Comparison of ENCODE assay signal across 8 cellular contexts in genomic region chr17:67800495-67800928, GRCh38. TPM values are rescaled to one million over a fixed set of nuclear protein-coding genes. Genes with fewer than 3 reads are reported as not detected.
DNase-seq lines count a peak whose midpoint lies in the region; ATAC-seq and TF ChIP-seq lines count a peak whose summit lies in the region.

No MANE protein-coding gene starts in this region.

- peaks cover 0 to 1% of the 10 kb centered on the region in 2 donors for H3K27me3 Mint-ChIP-seq in CD4-positive, alpha-beta memory T cell
- peaks cover 8% of the 10 kb centered on the region for H3K27me3 Mint-ChIP-seq in activated T-helper 1 cell treated with anti-CD3 and anti-CD28 coated beads, Interleukin-12 subunit alpha, Interleukin-12 subunit beta, Interleukin-2, Interleukin-4 antibody, amounts not matched to agents 30 ng/mL and 10 ng/mL and 1 ng/mL, durations not matched to agents 14 hours and 24 hours and 36 hours (ENCODE audit: insufficient read depth)
- H3K27me3 Mint-ChIP-seq in type B pancreatic cell, result peaks cover 3% of the 10 kb centered on the region

- no peaks in the 10 kb centered on the region for H3K9me3 ChIP-seq in CD4-positive, alpha-beta memory T cell (ENCODE audit: control insufficient read depth in 1 of 2, low read length in 2 of 2)
- no peaks in the 10 kb centered on the region for H3K9me3 ChIP-seq in OCI-LY1 (ENCODE audit: low read length)

- no peaks in the 10 kb centered on the region for H3K79me2 ChIP-seq in OCI-LY1 (ENCODE audit: insufficient read depth, low read length)

- H3K9me2 ChIP-seq in OCI-LY1 (ENCODE audit: low read depth, low read length), result no peaks in the 10 kb centered on the region

- no peak overlapping the region for H3K27ac ChIP-seq in CD4-positive, alpha-beta memory T cell (ENCODE audit: low read depth, low read length)
- peak overlapping the region; percentile 76 for H3K27ac ChIP-seq in OCI-LY1 (ENCODE audit: low read depth, low read length, poor library complexity, severe bottlenecking)
- no peak overlapping the region for H3K27ac ChIP-seq in foreskin keratinocyte

- DNase-seq in CD4-positive, alpha-beta memory T cell, result peak in 4 of 5 donors; percentile 10 to 28 (median 20)
- DNase-seq in HT1080 (ENCODE audit: low read depth) (peak; percentile 67), foreskin keratinocyte (peak in 1 of 2 donors; percentile 44), nucleus accumbens (lab: John Stamatoyannopoulos, UW) (peak in 48 of 56 donors; percentile 2 to 75 (median 30)), type B pancreatic cell (ENCODE audit: extremely low spot score, unreplicated experiment) (peak; percentile 71)
- peak; percentile 20 for DNase-seq in activated T-helper 1 cell treated with anti-CD3 and anti-CD28 coated beads, Interleukin-12 subunit alpha, Interleukin-12 subunit beta, Interleukin-2, Interleukin-4 antibody, amounts not matched to agents 30 ng/mL and 10 ng/mL and 1 ng/mL, durations not matched to agents 14 hours and 24 hours and 36 hours (ENCODE audit: low spot score)

- intact Hi-C loops in CD4-positive, alpha-beta memory T cell (cut with micrococcal nuclease), result no loop called here
- intact Hi-C loops in activated T-helper 1 cell treated with anti-CD3 and anti-CD28 coated beads, Interleukin-12 subunit alpha, Interleukin-12 subunit beta, Interleukin-2, Interleukin-4 antibody, amounts not matched to agents 30 ng/mL and 10 ng/mL and 1 ng/mL, durations not matched to agents 14 hours and 24 hours and 36 hours (cut with micrococcal nuclease), result no loop called here

- H3K36me3 Mint-ChIP-seq in CD4-positive, alpha-beta memory T cell, result peaks cover 0 to 3% of the 10 kb centered on the region in 2 donors
- no peaks in the 10 kb centered on the region for H3K36me3 Mint-ChIP-seq in activated T-helper 1 cell treated with anti-CD3 and anti-CD28 coated beads, Interleukin-12 subunit alpha, Interleukin-12 subunit beta, Interleukin-2, Interleukin-4 antibody, amounts not matched to agents 30 ng/mL and 10 ng/mL and 1 ng/mL, durations not matched to agents 14 hours and 24 hours and 36 hours (ENCODE audit: low read depth)
- H3K36me3 Mint-ChIP-seq in type B pancreatic cell, result no peaks in the 10 kb centered on the region

- H3K4me1 Mint-ChIP-seq in CD4-positive, alpha-beta memory T cell, result peaks cover 0 to 4% (median 0%) of the 10 kb centered on the region in 4 donors
- peaks cover 7% of the 10 kb centered on the region for H3K4me1 Mint-ChIP-seq in activated T-helper 1 cell treated with anti-CD3 and anti-CD28 coated beads, Interleukin-12 subunit alpha, Interleukin-12 subunit beta, Interleukin-2, Interleukin-4 antibody, amounts not matched to agents 30 ng/mL and 10 ng/mL and 1 ng/mL, durations not matched to agents 14 hours and 24 hours and 36 hours (ENCODE audit: low read depth)
- H3K4me1 Mint-ChIP-seq in type B pancreatic cell (ENCODE audit: unreplicated experiment), result no peaks in the 10 kb centered on the region

- H4K20me1 ChIP-seq in OCI-LY1 (ENCODE audit: insufficient read depth, low read length), result no peaks in the 10 kb centered on the region

- ATAC-seq in GM19397 (IDR thresholded peaks at IDR 0.05; ENCODE audit: unreplicated experiment) (peak; percentile 64), foreskin keratinocyte (peak; percentile 70)

- H3K4me3 ChIP-seq in CD4-positive, alpha-beta memory T cell (ENCODE audit: low read length in 2 of 2), result no peak overlapping the region
- H3K4me3 ChIP-seq in OCI-LY1 (ENCODE audit: low read depth, low read length, poor library complexity, severe bottlenecking), result no peak overlapping the region

- H3K4me3 Mint-ChIP-seq in CD4-positive, alpha-beta memory T cell, result no peak overlapping the region
- H3K4me3 Mint-ChIP-seq in activated T-helper 1 cell treated with anti-CD3 and anti-CD28 coated beads, Interleukin-12 subunit alpha, Interleukin-12 subunit beta, Interleukin-2, Interleukin-4 antibody, amounts not matched to agents 30 ng/mL and 10 ng/mL and 1 ng/mL, durations not matched to agents 14 hours and 24 hours and 36 hours, result no peak overlapping the region
- H3K4me3 Mint-ChIP-seq in type B pancreatic cell, result no peak overlapping the region

- no peaks in the 10 kb centered on the region for H3F3A ChIP-seq in OCI-LY1 (ENCODE audit: insufficient read depth, low read length)

- no peak overlapping the region for H3K4me2 ChIP-seq in OCI-LY1 (ENCODE audit: low read length)

- H3K27ac Mint-ChIP-seq in CD4-positive, alpha-beta memory T cell, result peak overlapping the region in 2 of 7 donors; percentile 4 to 12
- H3K27ac Mint-ChIP-seq in activated T-helper 1 cell treated with anti-CD3 and anti-CD28 coated beads, Interleukin-12 subunit alpha, Interleukin-12 subunit beta, Interleukin-2, Interleukin-4 antibody, amounts not matched to agents 30 ng/mL and 10 ng/mL and 1 ng/mL, durations not matched to agents 14 hours and 24 hours and 36 hours, result no peak overlapping the region
- no peak overlapping the region for H3K27ac Mint-ChIP-seq in type B pancreatic cell

- peaks cover 4% of the 10 kb centered on the region for H3K4me1 ChIP-seq in CD4-positive, alpha-beta memory T cell (ENCODE audit: insufficient read depth, low read length)
- H3K4me1 ChIP-seq in OCI-LY1 (ENCODE audit: insufficient read depth, low read length, severe bottlenecking) (peaks cover 49% of the 10 kb centered on the region), foreskin keratinocyte (no peaks in the 10 kb centered on the region)

- peaks cover 0 to 2% (median 0%) of the 10 kb centered on the region in 8 donors for H3K9me3 Mint-ChIP-seq in CD4-positive, alpha-beta memory T cell
- no peaks in the 10 kb centered on the region for H3K9me3 Mint-ChIP-seq in activated T-helper 1 cell treated with anti-CD3 and anti-CD28 coated beads, Interleukin-12 subunit alpha, Interleukin-12 subunit beta, Interleukin-2, Interleukin-4 antibody, amounts not matched to agents 30 ng/mL and 10 ng/mL and 1 ng/mL, durations not matched to agents 14 hours and 24 hours and 36 hours
- H3K9me3 Mint-ChIP-seq in type B pancreatic cell, result no peaks in the 10 kb centered on the region

- POLR2A ChIA-PET in CD4-positive, alpha-beta memory T cell (lab: Charles Lee; ENCODE audit: partially characterized antibody), result no interaction called here

- H2AFZ ChIP-seq in OCI-LY1 (ENCODE audit: low read length), result no peak overlapping the region

- H3K36me3 ChIP-seq in CD4-positive, alpha-beta memory T cell (ENCODE audit: insufficient read depth, low read length), result no peaks in the 10 kb centered on the region
- H3K36me3 ChIP-seq in OCI-LY1 (ENCODE audit: insufficient read depth, low read length), result no peaks in the 10 kb centered on the region

- CTCF ChIA-PET in CD4-positive, alpha-beta memory T cell (lab: Charles Lee; ENCODE audit: partially characterized antibody), result interaction anchor here (0.9 to 1.4 kb wide), 4 partner anchors 10 to 77 kb away, joined by 3 read pairs; no protein-coding TSS in a partner anchor

- H3K9ac ChIP-seq in OCI-LY1 (ENCODE audit: low read length), result no peak overlapping the region

- no peaks in the 10 kb centered on the region for H3K27me3 ChIP-seq in CD4-positive, alpha-beta memory T cell (ENCODE audit: insufficient read depth, low read length)
- H3K27me3 ChIP-seq in OCI-LY1 (ENCODE audit: insufficient read depth, low read length) (no peaks in the 10 kb centered on the region), foreskin keratinocyte (no peaks in the 10 kb centered on the region)

- TF ChIP-seq CTCF in OCI-LY1 (IDR thresholded peaks at IDR 0.05; ENCODE audit: low read length) (peak; percentile 89), foreskin keratinocyte (conservative IDR thresholded peaks at IDR 0.05) (peak; percentile 74), type B pancreatic cell (conservative IDR thresholded peaks at IDR 0.05) (peak; percentile 75)

RNA-seq across cellular contexts. Expression of gene BPTF, which starts 24.8 kb away (rescaled TPM):
- 100 to 1,000 TPM; 182 to 187 TPM for total RNA-seq in CD4-positive, alpha-beta memory T cell
- polyA plus RNA-seq in CD4-positive, alpha-beta memory T cell, result 10 to 100 TPM in 1 of 2 donors, 1 to 10 TPM in 1; 2.4 to 29.6 TPM
- total RNA-seq in HT1080 (2014; rRNA removed; shearing (Covaris generic)), result 19.5 and 30.2 TPM in 2 replicates
- 19.6 and 23.1 TPM in 2 replicates for polyA plus RNA-seq in HT1080 (2015; cell fraction: cytosol; rRNA removed)
- polyA plus RNA-seq in HT1080 (2015; cell fraction: nucleus; rRNA removed), result 49.7 and 50.1 TPM in 2 replicates
- 76.6 and 78.4 TPM in 2 replicates for total RNA-seq in activated T-helper 1 cell treated with anti-CD3 and anti-CD28 coated beads, Interleukin-12 subunit alpha, Interleukin-12 subunit beta, Interleukin-2, Interleukin-4 antibody, amounts not matched to agents 30 ng/mL and 10 ng/mL and 1 ng/mL, durations not matched to agents 14 hours and 24 hours and 36 hours
- total RNA-seq in foreskin keratinocyte, result 39.7 and 41.6 TPM in 2 replicates
- polyA plus RNA-seq in foreskin keratinocyte, result 10.3 and 11.6 TPM in 2 replicates
- 116 and 135 TPM in 2 replicates for total RNA-seq in type B pancreatic cell (ENCODE audit: low replicate concordance)
